Comparison of ENCODE assay signal across 20 cellular contexts in genomic region chr7:2792856-2793487, GRCh38. TPM values are rescaled to one million over a fixed set of nuclear protein-coding genes. Genes with fewer than 3 reads are reported as not detected.
A peak's percentile ranks its signal among the peaks of the same experiment; 100 is the strongest.
DNase-seq lines count a peak whose midpoint lies in the region; ATAC-seq and TF ChIP-seq lines count a peak whose summit lies in the region.
"Had no signal": no experiment of that assay in that cellular context is flagged by ENCODE, and none has a peak within 500 bp of the region (broad histone marks: within the 10 kb centered on the region; RNA-seq: fewer than 3 reads in every experiment).

No MANE protein-coding gene starts in this region.

- no peak overlapping the region for H3K4me3 ChIP-seq in naive thymus-derived CD4-positive, alpha-beta T cell (ENCODE audit: low read length)
- H3K4me3 ChIP-seq: A549; BLaER1 treated with 17β-estradiol and CSF1 and Interleukin-3, amounts not matched to agents 10 nM and 100 nM; esophagus muscularis mucosa; prostate gland had no signal

- H3K27me3 Mint-ChIP-seq in CD14-positive monocyte (ENCODE audit: low read depth in 3 of 3): peaks cover 0 to 4% (median 3%) of the 10 kb centered on the region in 3 donors
- no peaks in the 10 kb centered on the region for H3K27me3 Mint-ChIP-seq in chondrocyte (ENCODE audit: low read depth)
- no peaks in the 10 kb centered on the region for H3K27me3 Mint-ChIP-seq in naive thymus-derived CD4-positive, alpha-beta T cell
- H3K27me3 Mint-ChIP-seq in activated T-cell treated with anti-CD3 and anti-CD28 coated beads, Interleukin-2, amount 50 U/mL, for 72 hours (ENCODE audit: low read depth): no peaks in the 10 kb centered on the region
- H3K27me3 Mint-ChIP-seq: naive thymus-derived CD8-positive, alpha-beta T cell had no signal

- peaks cover 0 to 41% (median 0%) of the 10 kb centered on the region in 3 experiments for H3K36me3 ChIP-seq in naive thymus-derived CD4-positive, alpha-beta T cell (ENCODE audit: control insufficient read depth in 2 of 3, insufficient read depth in 3 of 3, low read length in 3 of 3)
- H3K36me3 ChIP-seq: prostate gland had no signal

- no peaks in the 10 kb centered on the region for H3K4me1 ChIP-seq in naive thymus-derived CD4-positive, alpha-beta T cell (ENCODE audit: control insufficient read depth in 2 of 2, insufficient read depth in 2 of 2, low read length in 2 of 2)
- H3K4me1 ChIP-seq: prostate gland had no signal

- POLR2A ChIA-PET in naive thymus-derived CD4-positive, alpha-beta T cell (lab: Charles Lee): no interaction called here

- TF ChIP-seq CTCF in CD14-positive monocyte (IDR thresholded peaks at IDR 0.05): no peak
- TF ChIP-seq CTCF in chondrocyte (IDR thresholded peaks at IDR 0.05): no peak

- H3K4me3 Mint-ChIP-seq in CD14-positive monocyte (peak overlapping the region; percentile 66 to 71), chondrocyte (ENCODE audit: unreplicated experiment) (no peak overlapping the region)
- H3K4me3 Mint-ChIP-seq in naive thymus-derived CD4-positive, alpha-beta T cell: no peak overlapping the region
- H3K4me3 Mint-ChIP-seq in activated T-cell treated with anti-CD3 and anti-CD28 coated beads, Interleukin-2, amount 50 U/mL, for 72 hours: no peak overlapping the region
- H3K4me3 Mint-ChIP-seq: naive thymus-derived CD8-positive, alpha-beta T cell had no signal

- intact Hi-C loops in CD14-positive monocyte (cut with micrococcal nuclease): loop anchor here in 1 of 2 donors (1.0 kb wide), 1 partner anchor 36 kb away; no protein-coding TSS in a partner anchor
- intact Hi-C loops in naive thymus-derived CD4-positive, alpha-beta T cell (cut with micrococcal nuclease): no loop called here

- DNase-seq in CD14-positive monocyte (ENCODE audit: low spot score) (peak; percentile 89), MV-4-11 (lab: John Stamatoyannopoulos, UW) (peak; percentile 68), chondrocyte (ENCODE audit: low spot score) (no peak), left lobe of liver (ENCODE audit: low spot score) (no peak)
- no peak for DNase-seq in naive thymus-derived CD4-positive, alpha-beta T cell
- no peak for DNase-seq in activated T-cell treated with anti-CD3 and anti-CD28 coated beads, Interleukin-2, amount 50 U/mL, for 72 hours
- DNase-seq: activated CD4-positive, alpha-beta T cell treated with anti-CD3 and anti-CD28 coated beads for 1 hour; activated effector memory CD4-positive, alpha-beta T cell treated with Interleukin-2 at 50 U/mL for 16 hours; DMS 273 treated with DMSO at 0.1 percent for 48 hours; naive thymus-derived CD8-positive, alpha-beta T cell; NCI-H1930; SHP77; stimulated activated CD8-positive, alpha-beta memory T cell treated with anti-CD3 and anti-CD28 coated beads, Interleukin-4, amount 100 ng/mL, for 48 hours; T1000 had no signal

- H3K36me3 Mint-ChIP-seq in CD14-positive monocyte: peaks cover 60% of the 10 kb centered on the region in 2 donors
- peaks cover 46% of the 10 kb centered on the region for H3K36me3 Mint-ChIP-seq in chondrocyte (ENCODE audit: low read depth)
- H3K36me3 Mint-ChIP-seq in naive thymus-derived CD4-positive, alpha-beta T cell: peaks cover 6 to 65% (median 45%) of the 10 kb centered on the region in 5 donors
- H3K36me3 Mint-ChIP-seq in activated T-cell treated with anti-CD3 and anti-CD28 coated beads, Interleukin-2, amount 50 U/mL, for 72 hours (ENCODE audit: insufficient read depth in 2 of 2): peaks cover 6 to 21% of the 10 kb centered on the region in 2 donors

- H3K4me1 Mint-ChIP-seq in CD14-positive monocyte: peaks cover 37% of the 10 kb centered on the region
- H3K4me1 Mint-ChIP-seq in chondrocyte (ENCODE audit: low read depth): peaks cover 60% of the 10 kb centered on the region
- H3K4me1 Mint-ChIP-seq in naive thymus-derived CD4-positive, alpha-beta T cell: peaks cover 0 to 6% (median 5%) of the 10 kb centered on the region in 7 donors
- no peaks in the 10 kb centered on the region for H3K4me1 Mint-ChIP-seq in activated T-cell treated with anti-CD3 and anti-CD28 coated beads, Interleukin-2, amount 50 U/mL, for 72 hours (ENCODE audit: low read depth)

- H3K27ac ChIP-seq in naive thymus-derived CD4-positive, alpha-beta T cell (ENCODE audit: low read depth, low read length): no peak overlapping the region
- H3K27ac ChIP-seq: A549; BLaER1 treated with 17β-estradiol and CSF1 and Interleukin-3, amounts not matched to agents 10 nM and 100 nM; esophagus muscularis mucosa; prostate gland had no signal

- peaks cover 0 to 2% (median 0%) of the 10 kb centered on the region in 7 donors for H3K9me3 Mint-ChIP-seq in CD14-positive monocyte
- no peaks in the 10 kb centered on the region for H3K9me3 Mint-ChIP-seq in chondrocyte (ENCODE audit: low read depth)
- H3K9me3 Mint-ChIP-seq in naive thymus-derived CD4-positive, alpha-beta T cell: no peaks in the 10 kb centered on the region
- no peaks in the 10 kb centered on the region for H3K9me3 Mint-ChIP-seq in activated T-cell treated with anti-CD3 and anti-CD28 coated beads, Interleukin-2, amount 50 U/mL, for 72 hours
- H3K9me3 Mint-ChIP-seq: naive thymus-derived CD8-positive, alpha-beta T cell had no signal

- H3K9me3 ChIP-seq in naive thymus-derived CD4-positive, alpha-beta T cell (ENCODE audit: control insufficient read depth in 2 of 3, low read length in 3 of 3): no peaks in the 10 kb centered on the region
- H3K9me3 ChIP-seq: A549, esophagus muscularis mucosa, prostate gland had no signal

- H3K27me3 ChIP-seq in naive thymus-derived CD4-positive, alpha-beta T cell (ENCODE audit: control insufficient read depth in 2 of 2, insufficient read depth in 2 of 2, low read length in 2 of 2): no peaks in the 10 kb centered on the region
- H3K27me3 ChIP-seq: BLaER1 treated with 17β-estradiol and CSF1 and Interleukin-3, amounts not matched to agents 10 nM and 100 nM; esophagus muscularis mucosa had no signal

- peak; percentile 64 for ATAC-seq in naive thymus-derived CD4-positive, alpha-beta T cell
- no peak for ATAC-seq in HG02642 (IDR thresholded peaks at IDR 0.05; ENCODE audit: poor library complexity, unreplicated experiment)
- ATAC-seq in left lobe of liver: no peak
- ATAC-seq in GM18867 (IDR thresholded peaks at IDR 0.05; ENCODE audit: unreplicated experiment): no peak
- ATAC-seq in activated T-cell treated with anti-CD3 and anti-CD28 coated beads, Interleukin-2, amount 50 U/mL, for 72 hours (replicated peaks in 1 of 2): no peak
- ATAC-seq: A549; naive thymus-derived CD8-positive, alpha-beta T cell had no signal

- peak overlapping the region; percentile 79 to 94 (median 89) for H3K27ac Mint-ChIP-seq in CD14-positive monocyte
- peak overlapping the region; percentile 1 for H3K27ac Mint-ChIP-seq in chondrocyte (ENCODE audit: unreplicated experiment)
- H3K27ac Mint-ChIP-seq in naive thymus-derived CD4-positive, alpha-beta T cell: no peak overlapping the region
- no peak overlapping the region for H3K27ac Mint-ChIP-seq in activated T-cell treated with anti-CD3 and anti-CD28 coated beads, Interleukin-2, amount 50 U/mL, for 72 hours

- CTCF ChIA-PET in naive thymus-derived CD4-positive, alpha-beta T cell (lab: Charles Lee): no interaction called here

RNA-seq across cellular contexts. Expression of gene GNA12, which starts 51.1 kb away (rescaled TPM):
- 10 to 100 TPM in 1 of 2 donors, 1 to 10 TPM in 1; 3.4 to 10.6 TPM for polyA plus RNA-seq in CD14-positive monocyte
- total RNA-seq in chondrocyte: 77.5 to 111 TPM (median 108 TPM) in 3 replicates
- 10 to 100 TPM; 18.1 to 25.7 (median 21.0) TPM for total RNA-seq in naive thymus-derived CD4-positive, alpha-beta T cell
- polyA plus RNA-seq in naive thymus-derived CD4-positive, alpha-beta T cell: 1 to 10 TPM; 4.2 to 9.2 TPM
- total RNA-seq in left lobe of liver: 16.2 TPM
- 10 to 100 TPM; 37.0 to 46.6 TPM for total RNA-seq in activated T-cell treated with anti-CD3 and anti-CD28 coated beads, Interleukin-2, amount 50 U/mL, for 72 hours

Comparison
In these comparisons a context has a peak if more than half of its experiments do, and no peak if none do; other contexts are left out.
1. DNase-seq: peak in CD14-positive monocyte (single experiment) and MV-4-11 (single experiment); none in chondrocyte (single experiment), naive thymus-derived CD4-positive, alpha-beta T cell (0 of 9), left lobe of liver (single experiment) and activated T-cell treated with anti-CD3 and anti-CD28 coated beads, Interleukin-2, amount 50 U/mL, for 72 hours (0 of 2).
2. H3K27ac Mint-ChIP-seq: peak in CD14-positive monocyte (7 of 7) and chondrocyte (single experiment); none in naive thymus-derived CD4-positive, alpha-beta T cell (0 of 9) and activated T-cell treated with anti-CD3 and anti-CD28 coated beads, Interleukin-2, amount 50 U/mL, for 72 hours (single experiment).
3. H3K4me3 Mint-ChIP-seq: peak in CD14-positive monocyte (2 of 2); none in chondrocyte (single experiment), naive thymus-derived CD4-positive, alpha-beta T cell (0 of 10) and activated T-cell treated with anti-CD3 and anti-CD28 coated beads, Interleukin-2, amount 50 U/mL, for 72 hours (0 of 2).